ENCODE assay signal across 8 cellular contexts in the genomic region with DNA sequence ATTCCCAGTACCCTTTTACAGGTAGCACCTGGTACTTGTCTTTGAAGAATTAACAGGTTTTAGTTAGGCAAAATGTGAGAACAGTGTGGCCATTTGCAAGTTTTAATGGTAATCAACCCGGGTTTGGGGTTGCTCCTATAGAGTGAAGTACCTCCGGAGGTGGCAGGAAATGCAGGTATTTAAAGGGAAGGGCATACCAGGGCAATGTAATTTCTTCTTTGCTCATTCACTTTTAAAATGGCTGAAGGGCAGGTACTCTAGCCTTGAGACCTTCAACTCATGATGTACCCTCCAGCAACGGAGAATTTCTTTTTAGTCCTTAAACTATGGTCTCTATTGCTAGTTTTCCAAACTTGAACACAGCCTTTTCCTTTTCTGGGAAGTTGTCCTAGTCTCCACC. TPM values are rescaled to one million over a fixed set of nuclear protein-coding genes. Genes with fewer than 3 reads are reported as not detected.
A peak's percentile ranks its signal among the peaks of the same experiment; 100 is the strongest.
DNase-seq lines count a peak whose midpoint lies in the region; ATAC-seq and TF ChIP-seq lines count a peak whose summit lies in the region.

No MANE protein-coding gene starts in this region.

- H3K4me3 ChIP-seq in AG10803 (ENCODE audit: low read length) (peak overlapping the region; percentile 98), Karpas-422 (ENCODE audit: low read length) (peak overlapping the region; percentile 95), muscle layer of duodenum (ENCODE audit: low read depth in 1 of 2, low read length in 2 of 2) (peak overlapping the region; percentile 88 to 95)

- H3K36me3 ChIP-seq in Karpas-422 (ENCODE audit: insufficient read depth, low read length), result peaks cover 7% of the 10 kb centered on the region; the same call in 1 of the 2 replicates
- H3K36me3 ChIP-seq in muscle layer of duodenum (ENCODE audit: control insufficient read depth in 1 of 2, insufficient read depth in 2 of 2, low read length in 2 of 2), result peaks cover 0 to 11% of the 10 kb centered on the region in 2 donors

- peak overlapping the region; percentile 97 for H3K9ac ChIP-seq in Karpas-422 (ENCODE audit: low read length)

- H3K27me3 Mint-ChIP-seq in central memory CD8-positive, alpha-beta T cell, result no peaks in the 10 kb centered on the region

- no peaks in the 10 kb centered on the region for H3K27me3 ChIP-seq in Karpas-422 (ENCODE audit: low read length)
- H3K27me3 ChIP-seq in muscle layer of duodenum (ENCODE audit: low read depth, low read length), result no peaks in the 10 kb centered on the region

- H2AFZ ChIP-seq in Karpas-422 (ENCODE audit: low read length), result no peak overlapping the region

- H3K36me3 Mint-ChIP-seq in central memory CD8-positive, alpha-beta T cell (ENCODE audit: insufficient read depth), result peaks cover 24% of the 10 kb centered on the region

- no peaks in the 10 kb centered on the region for H3K9me3 Mint-ChIP-seq in central memory CD8-positive, alpha-beta T cell

- H3K4me1 ChIP-seq in Karpas-422 (ENCODE audit: low read length) (peaks cover 44% of the 10 kb centered on the region), muscle layer of duodenum (ENCODE audit: control insufficient read depth in 1 of 2, insufficient read depth in 2 of 2, low read length in 2 of 2) (peaks cover 12 to 20% of the 10 kb centered on the region in 2 donors)

- no peak for TF ChIP-seq CTCF in AG10803 (conservative IDR thresholded peaks at IDR 0.05; ENCODE audit: low read length)

- peaks cover 31% of the 10 kb centered on the region for H4K20me1 ChIP-seq in Karpas-422 (ENCODE audit: insufficient read depth, low read depth, low read length)

- H3K4me1 Mint-ChIP-seq in central memory CD8-positive, alpha-beta T cell, result peaks cover 40% of the 10 kb centered on the region

- H3K9me2 ChIP-seq in Karpas-422 (replicated peaks; ENCODE audit: insufficient read depth, low read length), result no peaks in the 10 kb centered on the region

- ATAC-seq in central memory CD8-positive, alpha-beta T cell (replicated peaks; ENCODE audit: extremely low read depth, poor library complexity, severe bottlenecking), result no peak

- peak overlapping the region; percentile 97 for H3K27ac ChIP-seq in Karpas-422 (ENCODE audit: low read length)
- peak overlapping the region; percentile 100 for H3K27ac ChIP-seq in muscle layer of duodenum (ENCODE audit: low read length)

- H3K79me2 ChIP-seq in Karpas-422 (ENCODE audit: low read length), result peaks cover 49% of the 10 kb centered on the region

- H3K4me2 ChIP-seq in Karpas-422 (ENCODE audit: low read depth, low read length, poor library complexity, severe bottlenecking), result peak overlapping the region; percentile 99

- H3K4me3 Mint-ChIP-seq in central memory CD8-positive, alpha-beta T cell, result peak overlapping the region; percentile 91

- intact Hi-C loops in head of caudate nucleus (cut with DNase I), result loop anchor here (5.0 kb wide), 1 partner anchor 88 kb away; the partner anchor contains the start of gene AFF4

- no peak for DNase-seq in AG10803 (ENCODE audit: low read depth)
- peak; percentile 59 for DNase-seq in Karpas-422
- no peak for DNase-seq in central memory CD8-positive, alpha-beta T cell (ENCODE audit: low spot score in 2 of 2)
- no peak for DNase-seq in NK-92 (lab: John Stamatoyannopoulos, UW; ENCODE audit: unreplicated experiment)
- no peak for DNase-seq in activated gamma-delta T cell treated with Interleukin-2 at 50 U/mL for 16 hours
- DNase-seq in NCI-H1694 (lab: John Stamatoyannopoulos, UW), result no peak
- no peak for DNase-seq in head of caudate nucleus

- H3K9me3 ChIP-seq in Karpas-422 (ENCODE audit: low read length) (no peaks in the 10 kb centered on the region), muscle layer of duodenum (ENCODE audit: control insufficient read depth in 1 of 2, low read length in 2 of 2) (no peaks in the 10 kb centered on the region)

- H3K27ac Mint-ChIP-seq in central memory CD8-positive, alpha-beta T cell (ENCODE audit: low read depth), result peak overlapping the region; percentile 97

RNA-seq across cellular contexts. Expression of gene HSPA4, which starts 1.3 kb away (rescaled TPM):
- total RNA-seq in Karpas-422 (2014; rRNA removed; shearing (Covaris generic); ENCODE audit: low replicate concordance), result 72.2 and 122 TPM in 2 replicates

RNA-seq across cellular contexts. Expression of gene ZCCHC10, which starts 24.2 kb away (rescaled TPM):
- total RNA-seq in Karpas-422 (2014; rRNA removed; shearing (Covaris generic); ENCODE audit: low replicate concordance), result 4.7 and 23.7 TPM in 2 replicates
